Comparison of ENCODE assay signal across 8 cellular contexts in genomic region chr3:9362731-9363530, GRCh38. TPM values are rescaled to one million over a fixed set of nuclear protein-coding genes. Genes with fewer than 3 reads are reported as not detected.
DNase-seq lines count a peak whose midpoint lies in the region; TF ChIP-seq lines count a peak whose summit lies in the region.

A gene with protein sequence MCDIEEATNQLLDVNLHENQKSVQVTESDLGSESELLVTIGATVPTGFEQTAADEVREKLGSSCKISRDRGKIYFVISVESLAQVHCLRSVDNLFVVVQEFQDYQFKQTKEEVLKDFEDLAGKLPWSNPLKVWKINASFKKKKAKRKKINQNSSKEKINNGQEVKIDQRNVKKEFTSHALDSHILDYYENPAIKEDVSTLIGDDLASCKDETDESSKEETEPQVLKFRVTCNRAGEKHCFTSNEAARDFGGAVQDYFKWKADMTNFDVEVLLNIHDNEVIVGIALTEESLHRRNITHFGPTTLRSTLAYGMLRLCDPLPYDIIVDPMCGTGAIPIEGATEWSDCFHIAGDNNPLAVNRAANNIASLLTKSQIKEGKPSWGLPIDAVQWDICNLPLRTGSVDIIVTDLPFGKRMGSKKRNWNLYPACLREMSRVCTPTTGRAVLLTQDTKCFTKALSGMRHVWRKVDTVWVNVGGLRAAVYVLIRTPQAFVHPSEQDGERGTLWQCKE (plus strand): TSS chr3:9363054. CDS start chr3:9365069, 2,015 bp downstream.

- peak within 1 kb of the TSS; percentile 99 for H3K27ac Mint-ChIP-seq in neural crest cell (ENCODE audit: unreplicated experiment)

- H3K4me3 Mint-ChIP-seq in neural crest cell, result peak within 1 kb of the TSS; percentile 99

- DNase-seq in ELF-1 (ENCODE audit: low read depth, low spot score), result peak; percentile 96
- DNase-seq in H4 (ENCODE audit: low spot score), result peak; percentile 87
- peak; percentile 92 for DNase-seq in LoVo (ENCODE audit: low spot score)
- peak; percentile 91 for DNase-seq in SIG-M5 (lab: John Stamatoyannopoulos, UW)
- peak; percentile 90 for DNase-seq in activated gamma-delta T cell (lab: John Stamatoyannopoulos, UW)
- DNase-seq in foreskin fibroblast, result peak; percentile 84 to 94
- peak; percentile 84 for DNase-seq in neural crest cell (ENCODE audit: low read depth, low spot score)
- peak; percentile 74 for DNase-seq in stromal cell of bone marrow (ENCODE audit: low read depth)

- H3K27me3 Mint-ChIP-seq in neural crest cell (ENCODE audit: low read depth), result no peaks in the 10 kb centered on the region

- no peak for TF ChIP-seq CTCF in foreskin fibroblast (IDR thresholded peaks at IDR 0.05; ENCODE audit: low read depth, low read length)
- TF ChIP-seq CTCF in neural crest cell (conservative IDR thresholded peaks at IDR 0.05), result no peak

- peaks cover 4% of the 10 kb centered on the region for H3K36me3 Mint-ChIP-seq in neural crest cell (ENCODE audit: low read depth)

- H3K4me3 ChIP-seq in foreskin fibroblast (ENCODE audit: low read depth in 1 of 2, low read length in 2 of 2), result peak within 1 kb of the TSS; percentile 61 to 64

- H3K9me3 Mint-ChIP-seq in neural crest cell, result no peaks in the 10 kb centered on the region

- H3K4me1 Mint-ChIP-seq in neural crest cell, result peaks cover 20% of the 10 kb centered on the region

RNA-seq across cellular contexts. Expression of the gene that starts here (rescaled TPM):
- total RNA-seq in H4 (2014; rRNA removed; shearing (Covaris generic)), result 44.0 and 49.3 TPM in 2 replicates
- 56.9 and 61.0 TPM in 2 replicates for total RNA-seq in neural crest cell

Comparison
In these comparisons a context has a peak if more than half of its experiments do, and no peak if none do; other contexts are left out.
1. Peak in every context shown above with its lines: DNase-seq and H3K4me3 ChIP-seq.